Comparison of ENCODE assay signal across 19 cellular contexts in the genomic region with DNA sequence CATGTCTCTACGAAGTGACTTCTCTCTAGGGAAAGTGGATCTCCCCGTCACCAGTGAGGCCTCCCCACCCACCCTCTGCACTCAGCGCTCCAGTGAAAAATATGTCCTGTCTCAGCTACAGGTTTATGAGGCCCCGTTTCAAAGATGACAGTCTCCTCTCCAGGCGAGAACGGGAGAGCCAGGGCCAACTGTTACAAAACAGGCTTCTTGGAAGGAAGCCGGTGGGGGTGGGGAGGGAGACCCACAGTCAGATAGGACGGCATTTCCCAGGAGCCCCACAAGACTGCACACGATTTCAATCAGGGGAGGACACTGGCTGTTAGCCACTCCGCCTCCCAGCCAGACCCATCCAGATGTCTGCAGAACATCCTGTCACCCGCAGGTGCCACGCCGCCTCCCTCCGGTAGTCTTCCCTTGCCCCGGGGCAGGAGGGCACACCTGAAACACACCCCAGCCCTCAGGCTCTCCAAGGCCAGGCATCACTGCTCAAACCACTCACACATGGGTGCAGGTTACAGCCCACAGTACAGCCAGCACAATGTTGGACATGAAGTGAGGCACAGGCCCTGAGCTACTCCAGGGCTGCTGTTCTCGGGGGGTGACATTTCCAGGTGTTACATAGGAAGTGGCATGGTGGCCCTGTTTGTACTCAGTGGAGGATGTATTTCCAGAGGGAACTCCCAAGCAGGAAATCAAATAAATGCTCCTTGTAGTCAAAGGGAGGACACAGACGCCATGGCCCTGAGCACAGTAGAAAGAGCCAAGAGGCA.
DNase-seq lines count a peak whose midpoint lies in the region; ATAC-seq and TF ChIP-seq lines count a peak whose summit lies in the region.
"Had no signal": no experiment of that assay in that cellular context is flagged by ENCODE, and none has a peak within 500 bp of the region (broad histone marks: within the 10 kb centered on the region; RNA-seq: fewer than 3 reads in every experiment).

No MANE protein-coding gene starts in this region.

- peaks cover 0 to 6% (median 5%) of the 10 kb centered on the region in 4 donors for H3K4me1 ChIP-seq in tibial artery

- H3K36me3 Mint-ChIP-seq in activated CD4-positive, alpha-beta T cell treated with anti-CD3 and anti-CD28 coated beads for 36 hours (ENCODE audit: low read depth): no peaks in the 10 kb centered on the region
- H3K36me3 Mint-ChIP-seq in central memory CD8-positive, alpha-beta T cell (ENCODE audit: insufficient read depth): peaks cover 7% of the 10 kb centered on the region
- H3K36me3 Mint-ChIP-seq in T-cell: peaks cover 7% of the 10 kb centered on the region

- CTCF ChIA-PET in activated CD4-positive, alpha-beta T cell treated with anti-CD3 and anti-CD28 coated beads for 36 hours (lab: Charles Lee): no interaction called here
- CTCF ChIA-PET in T-cell (lab: Charles Lee): no interaction called here

- POLR2A ChIA-PET in activated CD4-positive, alpha-beta T cell treated with anti-CD3 and anti-CD28 coated beads for 36 hours (lab: Charles Lee): no interaction called here
- POLR2A ChIA-PET in T-cell (lab: Charles Lee): interaction anchor here in 1 of 2 donors (0.6 kb wide), 1 partner anchor 570 kb away, joined by 3 read pairs; no protein-coding TSS in a partner anchor

- H3K36me3 ChIP-seq in tibial artery: no peaks in the 10 kb centered on the region
- H3K36me3 ChIP-seq: cardiac muscle cell, ovary had no signal

- H3K4me1 Mint-ChIP-seq in activated CD4-positive, alpha-beta T cell treated with anti-CD3 and anti-CD28 coated beads for 36 hours: peaks cover 27% of the 10 kb centered on the region
- peaks cover 34% of the 10 kb centered on the region for H3K4me1 Mint-ChIP-seq in central memory CD8-positive, alpha-beta T cell
- H3K4me1 Mint-ChIP-seq in T-cell: peaks cover 33 to 48% (median 35%) of the 10 kb centered on the region in 3 donors

- no peak overlapping the region for H3K4me3 Mint-ChIP-seq in activated CD4-positive, alpha-beta T cell treated with anti-CD3 and anti-CD28 coated beads for 36 hours
- no peak overlapping the region for H3K4me3 Mint-ChIP-seq in central memory CD8-positive, alpha-beta T cell
- no peak overlapping the region for H3K4me3 Mint-ChIP-seq in T-cell
- H3K4me3 Mint-ChIP-seq: CD8-positive, alpha-beta T cell had no signal

- peak; percentile 5 for DNase-seq in activated CD4-positive, alpha-beta T cell treated with anti-CD3 and anti-CD28 coated beads for 1 hour
- no peak for DNase-seq in activated CD4-positive, alpha-beta T cell treated with anti-CD3 and anti-CD28 coated beads for 36 hours
- DNase-seq in central memory CD8-positive, alpha-beta T cell (ENCODE audit: low spot score in 2 of 2): peak; percentile 5 to 7
- DNase-seq in left lobe of liver (ENCODE audit: low spot score) (peak; percentile 31), tibial artery (peak; percentile 45 to 57), AG08395 (ENCODE audit: low spot score) (no peak), DMS114 treated with DMSO at 0.1 percent for 48 hours (lab: John Stamatoyannopoulos, UW; ENCODE audit: unreplicated experiment) (no peak), T-cell (no peak)
- DNase-seq: 8988T; activated CD4-positive, alpha-beta T cell treated with anti-CD3 and anti-CD28 coated beads for 4 hours; activated naive CD4-positive, alpha-beta T cell treated with Interleukin-2 at 50 U/mL for 16 hours; GDM1; MV-4-11; ovary; stimulated activated CD4-positive, alpha-beta T cell treated with anti-CD3 and anti-CD28 coated beads, Interleukin-12 subunit alpha, Interleukin-12 subunit beta, amount 100 ng/mL, for 4 hours; substantia nigra; T-helper 1 cell had no signal

- H3K9me3 Mint-ChIP-seq in activated CD4-positive, alpha-beta T cell treated with anti-CD3 and anti-CD28 coated beads for 36 hours (ENCODE audit: low read depth): no peaks in the 10 kb centered on the region
- H3K9me3 Mint-ChIP-seq in central memory CD8-positive, alpha-beta T cell: no peaks in the 10 kb centered on the region
- H3K9me3 Mint-ChIP-seq in T-cell: no peaks in the 10 kb centered on the region
- H3K9me3 Mint-ChIP-seq: CD8-positive, alpha-beta T cell had no signal

- H3K27ac Mint-ChIP-seq in activated CD4-positive, alpha-beta T cell treated with anti-CD3 and anti-CD28 coated beads for 36 hours: no peak overlapping the region
- no peak overlapping the region for H3K27ac Mint-ChIP-seq in central memory CD8-positive, alpha-beta T cell (ENCODE audit: low read depth)
- no peak overlapping the region for H3K27ac Mint-ChIP-seq in T-cell
- H3K27ac Mint-ChIP-seq: CD8-positive, alpha-beta T cell had no signal

- H3K27me3 Mint-ChIP-seq in activated CD4-positive, alpha-beta T cell treated with anti-CD3 and anti-CD28 coated beads for 36 hours: no peaks in the 10 kb centered on the region
- no peaks in the 10 kb centered on the region for H3K27me3 Mint-ChIP-seq in central memory CD8-positive, alpha-beta T cell
- no peaks in the 10 kb centered on the region for H3K27me3 Mint-ChIP-seq in T-cell

- no peak overlapping the region for H3K4me3 ChIP-seq in tibial artery
- H3K4me3 ChIP-seq: cardiac muscle cell, ovary had no signal

- peaks cover 0 to 4% of the 10 kb centered on the region in 2 donors for H3K27me3 ChIP-seq in tibial artery
- H3K27me3 ChIP-seq: cardiac muscle cell, ovary had no signal

- intact Hi-C loops in activated CD4-positive, alpha-beta T cell treated with anti-CD3 and anti-CD28 coated beads for 36 hours (cut with DNase I, micrococcal nuclease): no loop called here
- intact Hi-C loops in tibial artery (cut with DNase I; ENCODE audit: low total_unique reads): no loop called here

- no peaks in the 10 kb centered on the region for H3K9me3 ChIP-seq in tibial artery
- H3K9me3 ChIP-seq: ovary had no signal

- ATAC-seq in activated CD4-positive, alpha-beta T cell treated with anti-CD3 and anti-CD28 coated beads for 36 hours: no peak
- ATAC-seq in central memory CD8-positive, alpha-beta T cell (replicated peaks; ENCODE audit: extremely low read depth, poor library complexity, severe bottlenecking): no peak
- ATAC-seq in left lobe of liver (no peak), T-cell (replicated peaks in 1 of 4) (no peak)
- ATAC-seq: CD8-positive, alpha-beta T cell had no signal

- no peak for TF ChIP-seq CTCF in tibial artery (IDR thresholded peaks at IDR 0.05)

- H3K27ac ChIP-seq in tibial artery: no peak overlapping the region
- H3K27ac ChIP-seq: cardiac muscle cell, ovary had no signal

Comparison
In these comparisons a context has a peak if more than half of its experiments do, and no peak if none do; other contexts are left out.
1. DNase-seq: peak in activated CD4-positive, alpha-beta T cell treated with anti-CD3 and anti-CD28 coated beads for 1 hour (single experiment), central memory CD8-positive, alpha-beta T cell (2 of 2), left lobe of liver (single experiment) and tibial artery (2 of 2); none in activated CD4-positive, alpha-beta T cell treated with anti-CD3 and anti-CD28 coated beads for 36 hours (single experiment), AG08395 (single experiment), DMS114 treated with DMSO at 0.1 percent for 48 hours (single experiment) and T-cell (0 of 34).